9 cellular contexts compared by ENCODE assay signal in the genomic region with DNA sequence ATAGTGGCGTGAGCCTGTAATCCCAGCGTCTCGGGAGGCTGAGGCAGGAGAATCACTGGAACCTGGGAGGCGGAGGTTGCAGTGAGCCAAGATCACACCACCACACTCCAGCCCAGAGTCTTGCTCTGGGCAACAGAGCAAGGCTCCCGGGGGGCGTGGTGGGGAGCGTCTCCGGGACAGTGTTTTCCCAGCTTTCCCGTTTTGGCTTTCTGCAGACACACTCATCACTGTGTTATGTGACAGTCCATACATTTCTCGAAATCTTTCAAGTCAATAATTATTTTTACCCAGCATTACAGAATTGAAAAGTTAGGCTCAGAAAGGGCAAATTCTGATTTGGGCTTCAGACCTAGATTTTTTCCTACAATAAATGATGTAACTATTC.
DNase-seq lines count a peak whose midpoint lies in the region; ATAC-seq and TF ChIP-seq lines count a peak whose summit lies in the region.
"Had no signal": no experiment of that assay in that cellular context is flagged by ENCODE, and none has a peak within 500 bp of the region (broad histone marks: within the 10 kb centered on the region; RNA-seq: fewer than 3 reads in every experiment).

No MANE protein-coding gene starts in this region.

- ATAC-seq in RWPE2 (ENCODE audit: low read depth) (no peak), HG02885 (IDR thresholded peaks at IDR 0.05; ENCODE audit: poor library complexity, unreplicated experiment) (no peak), GM21825 (IDR thresholded peaks at IDR 0.05; ENCODE audit: unreplicated experiment) (no peak)

- H3K36me3 ChIP-seq in DOHH2 (ENCODE audit: control insufficient read depth, low read length), result peaks cover 33% of the 10 kb centered on the region
- H3K36me3 ChIP-seq in RWPE2 (ENCODE audit: low read depth), result no peaks in the 10 kb centered on the region
- H3K36me3 ChIP-seq in rectal smooth muscle tissue (ENCODE audit: control insufficient read depth, insufficient read depth, low read length), result no peaks in the 10 kb centered on the region
- H3K36me3 ChIP-seq: WERI-Rb-1 had no signal

- H3F3A ChIP-seq in DOHH2 (ENCODE audit: control insufficient read depth, insufficient read depth), result peaks cover 9% of the 10 kb centered on the region

- no peak overlapping the region for H3K27ac ChIP-seq in DOHH2 (ENCODE audit: low read depth, low read length)
- peak overlapping the region; percentile 58 for H3K27ac ChIP-seq in RWPE2 (ENCODE audit: poor library complexity, severe bottlenecking)
- peak overlapping the region; percentile 84 for H3K27ac ChIP-seq in rectal smooth muscle tissue (ENCODE audit: low read depth, low read length)
- H3K27ac ChIP-seq: WERI-Rb-1 had no signal

- DNase-seq in RWPE2 (ENCODE audit: low spot score), result no peak
- DNase-seq in fibroblast of mammary gland (ENCODE audit: low read depth), result peak; percentile 84
- DNase-seq in DMS53 (lab: John Stamatoyannopoulos, UW), result no peak
- DNase-seq in NCI-H82 (lab: John Stamatoyannopoulos, UW), result no peak
- DNase-seq: WERI-Rb-1 had no signal

- no peak overlapping the region for H3K9ac ChIP-seq in rectal smooth muscle tissue (ENCODE audit: low read length)

- peak overlapping the region; percentile 100 for H3K4me3 ChIP-seq in DOHH2 (ENCODE audit: low read length)
- H3K4me3 ChIP-seq in RWPE2 (ENCODE audit: severe bottlenecking), result peak overlapping the region; percentile 43
- peak overlapping the region; percentile 78 for H3K4me3 ChIP-seq in fibroblast of mammary gland (ENCODE audit: control insufficient read depth, low read depth, low read length)
- H3K4me3 ChIP-seq in rectal smooth muscle tissue (ENCODE audit: low read length), result peak overlapping the region; percentile 80

- TF ChIP-seq CTCF in DOHH2 (IDR thresholded peaks at IDR 0.05; ENCODE audit: low read depth, low read length, poor library complexity, severe bottlenecking), result no peak
- TF ChIP-seq CTCF in RWPE2 (IDR thresholded peaks at IDR 0.05; ENCODE audit: poor library complexity, severe bottlenecking), result no peak
- no peak for TF ChIP-seq CTCF in fibroblast of mammary gland (conservative IDR thresholded peaks at IDR 0.05; ENCODE audit: control insufficient read depth, insufficient read depth, low read depth, low read length)

- H3K4me1 ChIP-seq in DOHH2 (ENCODE audit: control insufficient read depth, low read length) (peaks cover 39% of the 10 kb centered on the region), RWPE2 (ENCODE audit: insufficient read depth, poor library complexity, severe bottlenecking) (peaks cover 21% of the 10 kb centered on the region), rectal smooth muscle tissue (ENCODE audit: control insufficient read depth, insufficient read depth, low read length) (peaks cover 3% of the 10 kb centered on the region)

- no peaks in the 10 kb centered on the region for H3K9me2 ChIP-seq in DOHH2 (replicated peaks; ENCODE audit: control insufficient read depth, low read length)

- H3K9me3 ChIP-seq in DOHH2 (ENCODE audit: control insufficient read depth, insufficient read depth, low read length), result no peaks in the 10 kb centered on the region
- no peaks in the 10 kb centered on the region for H3K9me3 ChIP-seq in RWPE2 (ENCODE audit: severe bottlenecking)

- peaks cover 45% of the 10 kb centered on the region for H3K79me2 ChIP-seq in DOHH2 (ENCODE audit: control insufficient read depth, low read length)

- H3K27me3 ChIP-seq in DOHH2 (ENCODE audit: control insufficient read depth, low read length), result no peaks in the 10 kb centered on the region
- no peaks in the 10 kb centered on the region for H3K27me3 ChIP-seq in RWPE2 (ENCODE audit: insufficient read depth, poor library complexity, severe bottlenecking)
- H3K27me3 ChIP-seq in rectal smooth muscle tissue (ENCODE audit: control insufficient read depth, insufficient read depth, low read length), result no peaks in the 10 kb centered on the region

- H3K4me2 ChIP-seq in DOHH2 (ENCODE audit: low read length), result peak overlapping the region; percentile 84

- no peaks in the 10 kb centered on the region; the same call in 1 of the 2 replicates for H4K20me1 ChIP-seq in DOHH2 (ENCODE audit: control insufficient read depth, insufficient read depth, low read depth, low read length)

Comparison
In these comparisons a context has a peak if more than half of its experiments do, and no peak if none do; other contexts are left out.
1. H3K4me3 ChIP-seq: peak in every context shown above with its lines; median percentile 100 in DOHH2; 80 in rectal smooth muscle tissue; 78 in fibroblast of mammary gland; 43 in RWPE2.